13 cellular contexts compared by ENCODE assay signal in the genomic region with DNA sequence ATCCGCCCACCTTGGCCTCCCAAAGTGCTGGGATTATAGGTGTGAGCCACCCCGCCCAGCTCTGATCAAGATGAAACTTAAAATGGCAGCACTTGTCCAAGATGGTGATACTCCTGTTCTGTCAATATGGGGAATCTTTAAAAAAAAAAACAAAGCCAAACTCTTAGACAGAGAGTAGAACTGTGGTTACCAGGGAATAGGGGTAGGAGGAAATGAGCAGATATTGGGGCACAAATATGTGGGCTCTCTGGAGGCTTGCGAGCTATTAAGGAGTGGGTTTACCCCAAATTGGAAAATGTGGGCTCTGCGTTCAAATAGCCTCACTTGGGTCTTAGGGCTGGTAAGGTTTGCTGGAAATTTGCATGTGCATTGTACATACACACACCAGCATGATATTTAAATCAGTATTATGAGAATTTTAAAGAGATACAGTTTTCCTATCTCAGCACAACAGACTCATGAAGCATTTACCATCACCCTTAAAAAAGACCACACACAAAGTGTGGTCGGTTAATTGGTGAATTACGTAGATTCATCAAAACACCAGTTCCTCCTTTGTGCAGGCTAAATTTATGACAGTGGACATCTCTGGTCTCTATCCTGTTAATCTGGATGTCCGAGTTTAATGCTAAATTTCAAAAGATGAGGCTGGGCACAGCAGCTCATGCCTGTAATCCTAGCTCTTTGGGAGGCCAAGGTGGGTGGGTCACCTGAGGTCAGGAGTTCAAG. TPM values are rescaled to one million over a fixed set of nuclear protein-coding genes. Genes with fewer than 3 reads are reported as not detected.
"Had no signal": no experiment of that assay in that cellular context is flagged by ENCODE, and none has a peak within 500 bp of the region (broad histone marks: within the 10 kb centered on the region; RNA-seq: fewer than 3 reads in every experiment).

No MANE protein-coding gene starts in this region.

- H3K27me3 ChIP-seq: ascending aorta had no signal

- H3K36me3 ChIP-seq: ascending aorta, heart left ventricle had no signal

- H3K4me1 ChIP-seq: ascending aorta had no signal

- H3K4me3 ChIP-seq: ascending aorta, heart left ventricle, skin epidermis had no signal

- DNase-seq: activated CD4-positive, alpha-beta memory T cell treated with anti-CD3 and anti-CD28 coated beads, Interleukin-2, amount 10 ng/mL, durations not matched to agents 7 days and 5 days; activated CD8-positive, alpha-beta memory T cell treated with anti-CD3 and anti-CD28 coated beads, Interleukin-2, amount 50 U/mL, for 4 hours; activated naive CD4-positive, alpha-beta T cell; activated naive CD8-positive, alpha-beta T cell treated with anti-CD3 and anti-CD28 coated beads, Interleukin-2, amount 50 U/mL, for 24 hours; heart left ventricle; naive thymus-derived CD8-positive, alpha-beta T cell; posterior cingulate gyrus had no signal

- ATAC-seq: activated naive CD8-positive, alpha-beta T cell treated with anti-CD3 and anti-CD28 coated beads, Interleukin-2, amount 50 U/mL, for 24 hours; heart left ventricle; left lobe of liver; naive thymus-derived CD8-positive, alpha-beta T cell had no signal

- H3K36me3 Mint-ChIP-seq: naive thymus-derived CD8-positive, alpha-beta T cell had no signal

- H3K9me3 ChIP-seq: ascending aorta had no signal

- H3K9me3 Mint-ChIP-seq: activated CD4-positive, alpha-beta memory T cell treated with anti-CD3 and anti-CD28 coated beads, Interleukin-2, amount 10 ng/mL, durations not matched to agents 7 days and 5 days; activated naive CD8-positive, alpha-beta T cell treated with anti-CD3 and anti-CD28 coated beads, Interleukin-2, amount 50 U/mL, for 24 hours; naive thymus-derived CD8-positive, alpha-beta T cell had no signal

- H3K27ac Mint-ChIP-seq: activated naive CD8-positive, alpha-beta T cell treated with anti-CD3 and anti-CD28 coated beads, Interleukin-2, amount 50 U/mL, for 24 hours; naive thymus-derived CD8-positive, alpha-beta T cell had no signal

- H3K4me3 Mint-ChIP-seq: activated CD4-positive, alpha-beta memory T cell treated with anti-CD3 and anti-CD28 coated beads, Interleukin-2, amount 10 ng/mL, durations not matched to agents 7 days and 5 days; activated naive CD8-positive, alpha-beta T cell treated with anti-CD3 and anti-CD28 coated beads, Interleukin-2, amount 50 U/mL, for 24 hours; naive thymus-derived CD8-positive, alpha-beta T cell had no signal

- H3K27ac ChIP-seq: ascending aorta, heart left ventricle, skin epidermis had no signal

- H3K27me3 Mint-ChIP-seq: activated CD4-positive, alpha-beta memory T cell treated with anti-CD3 and anti-CD28 coated beads, Interleukin-2, amount 10 ng/mL, durations not matched to agents 7 days and 5 days had no signal

RNA-seq across cellular contexts. Expression of a gene that starts 11.3 kb away (rescaled TPM):
- total RNA-seq: ascending aorta; fibroblast of lung; frontal cortex; naive thymus-derived CD8-positive, alpha-beta T cell; urinary bladder had no signal
- polyA plus RNA-seq: fibroblast of lung, heart left ventricle, urinary bladder had no signal

RNA-seq across cellular contexts. Expression of a gene that starts 48.8 kb away (rescaled TPM):
- total RNA-seq: ascending aorta had no signal
